Comparison of ENCODE assay signal across 8 cellular contexts in genomic region chr17:2050871-2051387, GRCh38. TPM values are rescaled to one million over a fixed set of nuclear protein-coding genes. Genes with fewer than 3 reads are reported as not detected.
DNase-seq lines count a peak whose midpoint lies in the region; ATAC-seq and TF ChIP-seq lines count a peak whose summit lies in the region.

No MANE protein-coding gene starts in this region.

- intact Hi-C loops in A673 (cut with micrococcal nuclease; ENCODE audit: unreplicated experiment), result no loop called here

- peaks cover 2% of the 10 kb centered on the region for H3K36me3 Mint-ChIP-seq in activated naive CD8-positive, alpha-beta T cell treated with anti-CD3 and anti-CD28 coated beads, Interleukin-2, amount 50 U/mL, for 24 hours (ENCODE audit: low read depth)

- H3K27ac Mint-ChIP-seq in activated naive CD8-positive, alpha-beta T cell treated with anti-CD3 and anti-CD28 coated beads, Interleukin-2, amount 50 U/mL, for 24 hours, result no peak overlapping the region

- no peaks in the 10 kb centered on the region for H3K9me3 Mint-ChIP-seq in activated naive CD8-positive, alpha-beta T cell treated with anti-CD3 and anti-CD28 coated beads, Interleukin-2, amount 50 U/mL, for 24 hours

- ATAC-seq in activated naive CD8-positive, alpha-beta T cell treated with anti-CD3 and anti-CD28 coated beads, Interleukin-2, amount 50 U/mL, for 24 hours, result no peak
- ATAC-seq in left lobe of liver (peak; percentile 7), HG03378 (IDR thresholded peaks at IDR 0.05; ENCODE audit: unreplicated experiment) (no peak), GM21619 (IDR thresholded peaks at IDR 0.05; ENCODE audit: unreplicated experiment) (no peak), HG03039 (IDR thresholded peaks at IDR 0.05; ENCODE audit: unreplicated experiment) (no peak)

- DNase-seq in A673 (ENCODE audit: low spot score), result peak; percentile 66
- peak; percentile 42 for DNase-seq in activated naive CD8-positive, alpha-beta T cell treated with anti-CD3 and anti-CD28 coated beads, Interleukin-2, amount 50 U/mL, for 24 hours
- peak; percentile 48 for DNase-seq in left lobe of liver (ENCODE audit: low spot score)
- no peak for DNase-seq in HuH-7.5 (ENCODE audit: low spot score)

- no peaks in the 10 kb centered on the region for H3K27me3 ChIP-seq in A673 (replicated peaks; ENCODE audit: insufficient read depth, low read depth, low read length, poor library complexity)

- H3K4me3 ChIP-seq in A673 (ENCODE audit: low read depth, low read length, poor library complexity, severe bottlenecking), result peak overlapping the region; percentile 51
- peak overlapping the region; percentile 51 for H3K4me3 ChIP-seq in GM12875 (ENCODE audit: low read depth, low read length)

- no peaks in the 10 kb centered on the region for H3K9me3 ChIP-seq in A673 (ENCODE audit: low read depth, low read length, poor library complexity, severe bottlenecking)

- no peak overlapping the region for H3K27ac ChIP-seq in A673 (ENCODE audit: low read depth, low read length, poor library complexity, severe bottlenecking)

- no peaks in the 10 kb centered on the region for H3K36me3 ChIP-seq in A673 (ENCODE audit: insufficient read depth, low read length, poor library complexity, severe bottlenecking)

- no TSS peak for BruUV-seq in A673 (replicated peaks; lab: Mats Ljungman, UMichigan)

- POLR2A ChIA-PET in A673 (lab: Charles Lee; ENCODE audit: low non-redundant PET), result interaction anchor here (0.6 kb wide), 1 partner anchor 270 kb away, joined by 4 read pairs; no protein-coding TSS in a partner anchor

- peaks cover 26% of the 10 kb centered on the region for H3K27me3 Mint-ChIP-seq in activated naive CD8-positive, alpha-beta T cell treated with anti-CD3 and anti-CD28 coated beads, Interleukin-2, amount 50 U/mL, for 24 hours

- peaks cover 17% of the 10 kb centered on the region for H3K4me1 ChIP-seq in A673 (ENCODE audit: insufficient read depth, low read length, poor library complexity, severe bottlenecking)

- peak overlapping the region; percentile 32 for H3K4me3 Mint-ChIP-seq in activated naive CD8-positive, alpha-beta T cell treated with anti-CD3 and anti-CD28 coated beads, Interleukin-2, amount 50 U/mL, for 24 hours

- TF ChIP-seq CTCF in A673 (conservative IDR thresholded peaks at IDR 0.05; ENCODE audit: low read depth, low read length) (no peak), GM12875 (IDR thresholded peaks at IDR 0.05; ENCODE audit: borderline replicate concordance, insufficient read depth, low read depth, low read length) (no peak)

- CTCF ChIA-PET in A673 (lab: Charles Lee), result interaction anchor here (0.6 kb wide), 1 partner anchor 190 kb away, joined by 8 read pairs; no protein-coding TSS in a partner anchor

- peaks cover 30% of the 10 kb centered on the region for H3K4me1 Mint-ChIP-seq in activated naive CD8-positive, alpha-beta T cell treated with anti-CD3 and anti-CD28 coated beads, Interleukin-2, amount 50 U/mL, for 24 hours

RNA-seq across cellular contexts. Expression of gene HIC1, which starts 4.0 kb away (rescaled TPM):
- total RNA-seq in A673 (2021), result 0.84 and 1.5 TPM in 2 replicates
- 9.9 TPM for total RNA-seq in left lobe of liver

RNA-seq across cellular contexts. Expression of gene OVCA2, which starts 9.1 kb away (rescaled TPM):
- total RNA-seq in A673 (2021) (30.7 and 33.1 TPM in 2 replicates), left lobe of liver (15.3 TPM)

RNA-seq across cellular contexts. Expression of gene DPH1, which starts 21.0 kb away (rescaled TPM):
- total RNA-seq in A673 (2021) (51.1 and 60.8 TPM in 2 replicates), left lobe of liver (38.8 TPM)

RNA-seq across cellular contexts. Expression of gene RTN4RL1, which starts 25.8 kb away (rescaled TPM):
- total RNA-seq in A673 (2021), result 0.80 and 1.0 TPM in 2 replicates
- 1.8 TPM for total RNA-seq in left lobe of liver
